27 cellular contexts compared by ENCODE assay signal in genomic region chr4:126455865-126456264, GRCh38.
"Had no signal": no experiment of that assay in that cellular context is flagged by ENCODE, and none has a peak within 500 bp of the region (broad histone marks: within the 10 kb centered on the region; RNA-seq: fewer than 3 reads in every experiment).

No MANE protein-coding gene starts in this region.

- H3K27me3 ChIP-seq: stomach, suprapubic skin, testis, thyroid gland, tibial artery, tibial nerve, transverse colon, upper lobe of left lung, upper lobe of right lung, uterus, vagina had no signal

- H3K9me3 ChIP-seq: stomach, suprapubic skin, testis, thoracic aorta, thyroid gland, tibial artery, tibial nerve, transverse colon, upper lobe of left lung, upper lobe of right lung, uterus, vagina had no signal

- H3K4me3 ChIP-seq: stomach, suprapubic skin, testis, thoracic aorta, thyroid gland, tibial artery, tibial nerve, transverse colon, upper lobe of left lung, upper lobe of right lung, uterus, vagina had no signal

- H3K4me1 ChIP-seq: stomach, suprapubic skin, testis, thyroid gland, tibial artery, tibial nerve, transverse colon, upper lobe of left lung, upper lobe of right lung, uterus, vagina had no signal

- H3K36me3 ChIP-seq: stomach, suprapubic skin, thoracic aorta, thyroid gland, tibial artery, tibial nerve, transverse colon, upper lobe of left lung, upper lobe of right lung, uterus, vagina had no signal

- DNase-seq: stimulated activated CD4-positive, alpha-beta T cell treated with anti-CD3 and anti-CD28 coated beads, Interleukin-2, amount 100 ng/mL, for 48 hours; stimulated activated CD4-positive, alpha-beta T cell treated with anti-CD3 and anti-CD28 coated beads, Interleukin-4, amount 100 ng/mL, for 1 hour; stimulated activated CD4-positive, alpha-beta T cell treated with anti-CD3 and anti-CD28 coated beads, Interleukin-4, amount 100 ng/mL, for 24 hours; stimulated activated CD4-positive, alpha-beta T cell treated with anti-CD3 and anti-CD28 coated beads, Interleukin-4, amount 100 ng/mL, for 4 hours; stimulated activated CD8-positive, alpha-beta memory T cell treated with anti-CD3 and anti-CD28 coated beads, Interleukin-4, amount 100 ng/mL, for 48 hours; stimulated activated naive B cell treated with anti-CD40 and anti-IgM and Interleukin-4, amounts not matched to agents 10 μg/mL and 1 μg/mL and 100 μg/mL, for 72 hours; stimulated activated naive CD4-positive, alpha-beta T cell; stimulated activated naive CD4-positive, alpha-beta T cell treated with Interleukin-2 at 50 U/mL for 16 hours; stimulated activated naive CD8-positive, alpha-beta T cell treated with anti-CD3 and anti-CD28 coated beads, Interleukin-15, amount 100 ng/mL, for 72 hours; stimulated activated naive CD8-positive, alpha-beta T cell treated with anti-CD3 and anti-CD28 coated beads, Interleukin-15, Interleukin-2, amounts not matched to agents 100 U/mL and 50 U/mL, for 24 hours; stomach; substantia nigra; testis; thyroid gland; tibial artery; transverse colon; trophoblast cell; upper lobe of left lung; upper lobe of right lung; uterus had no signal

- FAIRE-seq: urothelium cell line had no signal

- ATAC-seq: stimulated activated effector memory CD8-positive, alpha-beta T cell treated with anti-CD3 and anti-CD28 coated beads, Interleukin-12 subunit alpha, Interleukin-12 subunit beta, amount 100 ng/mL, for 72 hours; stimulated activated memory B cell treated with anti-CD40 and anti-IgM and Interleukin-4, amounts not matched to agents 10 μg/mL and 1 μg/mL and 100 μg/mL, for 72 hours; stimulated activated naive B cell treated with anti-CD40 and anti-IgM and Interleukin-4, amounts not matched to agents 10 μg/mL and 1 μg/mL and 100 μg/mL, for 72 hours; stimulated activated naive CD8-positive, alpha-beta T cell treated with anti-CD3 and anti-CD28 coated beads, Interleukin-15, amount 100 ng/mL, for 72 hours; stimulated activated naive CD8-positive, alpha-beta T cell treated with anti-CD3 and anti-CD28 coated beads, Interleukin-15, Interleukin-2, amounts not matched to agents 100 U/mL and 50 U/mL, for 24 hours; upper lobe of right lung had no signal

- H3K27ac ChIP-seq: stomach, suprapubic skin, testis, thoracic aorta, thyroid gland, tibial artery, tibial nerve, transverse colon, upper lobe of left lung, upper lobe of right lung, uterus, vagina had no signal
